ENCODE assay signal across 8 cellular contexts in genomic region chr2:219176818-219177593, GRCh38. TPM values are rescaled to one million over a fixed set of nuclear protein-coding genes. Genes with fewer than 3 reads are reported as not detected.
A peak's percentile ranks its signal among the peaks of the same experiment; 100 is the strongest.
DNase-seq lines count a peak whose midpoint lies in the region; ATAC-seq and TF ChIP-seq lines count a peak whose summit lies in the region.

TSS of gene CNPPD1 (minus strand) at chr2:219176925. CDS start at chr2:219176828, 97 bp downstream.

- peak within 1 kb of the TSS; percentile 98 to 100 (median 99) for H3K27ac Mint-ChIP-seq in CD14-positive monocyte

- H3K27me3 ChIP-seq in dorsolateral prefrontal cortex: no peaks in the 10 kb centered on the region

- H3K4me3 ChIP-seq in dorsolateral prefrontal cortex: peak within 1 kb of the TSS; percentile 55 to 100 (median 96)
- peak within 1 kb of the TSS; percentile 91 for H3K4me3 ChIP-seq in lower leg skin (ENCODE audit: low read depth, poor library complexity, severe bottlenecking)

- H3K27me3 Mint-ChIP-seq in CD14-positive monocyte (ENCODE audit: low read depth in 3 of 3): peaks cover 0 to 2% (median 0%) of the 10 kb centered on the region in 3 donors

- ATAC-seq in GM19351 (IDR thresholded peaks at IDR 0.05; ENCODE audit: unreplicated experiment) (peak; percentile 66), HG03520 (IDR thresholded peaks at IDR 0.05; ENCODE audit: unreplicated experiment) (peak; percentile 61)

- H3K36me3 Mint-ChIP-seq in CD14-positive monocyte: peaks cover 54 to 62% of the 10 kb centered on the region in 2 donors

- H3K4me3 Mint-ChIP-seq in CD14-positive monocyte: peak within 1 kb of the TSS; percentile 86 to 95

- WGBS in lower leg skin, 2 donors: 0% methylated on average over 34 to 45 of the region's 69 CpGs

- peak in 1 of 2 donors; percentile 91 for TF ChIP-seq POLR2A in lower leg skin (IDR thresholded peaks at IDR 0.05)

- peaks cover 68% of the 10 kb centered on the region for H3K4me1 Mint-ChIP-seq in CD14-positive monocyte

- TF ChIP-seq CTCF in CD14-positive monocyte (IDR thresholded peaks at IDR 0.05) (no peak), dorsolateral prefrontal cortex (IDR thresholded peaks at IDR 0.05 in 54 of 56, conservative IDR thresholded peaks at IDR 0.05 in 2 of 56; ENCODE audit: low read depth in 1 of 56, partially characterized antibody in 56 of 56) (peak in 18 of 56 donors; percentile 0 to 61 (median 30)), lower leg skin (IDR thresholded peaks at IDR 0.05) (no peak)

- no peaks in the 10 kb centered on the region for H3K9me3 Mint-ChIP-seq in CD14-positive monocyte

- intact Hi-C loops in CD14-positive monocyte (cut with micrococcal nuclease) (loop anchor here (1.0 to 10.0 kb wide), 5 partner anchors 40 to 428 kb away; partner anchors contain the start of genes ABCB6 (in 1 of the 2), TUBA4A (in 1 of the 2) and TUBA4B (in 1 of the 2)), dorsolateral prefrontal cortex (cut with DNase I) (loop anchor here (1.0 to 10.0 kb wide), 4 partner anchors 17 to 208 kb away; partner anchors contain the start of genes ABCB6 (in 1 of the 2), DNAJB2 (in 1 of the 2), DNPEP (in 1 of the 2) and NHEJ1 (in 1 of the 2)), lower leg skin (cut with DNase I; ENCODE audit: low total_unique reads) (no loop called here)

- peak within 1 kb of the TSS; percentile 93 to 100 (median 99) for H3K27ac ChIP-seq in dorsolateral prefrontal cortex

- DNase-seq in CD14-positive monocyte (ENCODE audit: low spot score): peak; percentile 79
- DNase-seq in NCI-H748 treated with DMSO at 0.1 percent for 48 hours (lab: John Stamatoyannopoulos, UW): peak; percentile 73
- DNase-seq in activated CD4-positive, alpha-beta T cell treated with anti-CD3 and anti-CD28 coated beads, Interleukin-2, amount 50 U/mL, for 48 hours: peak; percentile 86 to 87
- peak; percentile 64 to 93 (median 82) for DNase-seq in dorsolateral prefrontal cortex
- peak; percentile 87 to 97 for DNase-seq in lower leg skin (ENCODE audit: low spot score in 2 of 2)
- DNase-seq in stimulated activated CD4-positive, alpha-beta T cell treated with anti-CD3 and anti-CD28 coated beads, Interleukin-4, amount 100 ng/mL, for 48 hours (ENCODE audit: low read depth in 2 of 2): peak; percentile 84 to 85

RNA-seq across cellular contexts. Expression of gene CNPPD1, which starts in this region (rescaled TPM):
- 10 to 100 TPM; 68.8 to 71.3 TPM for polyA plus RNA-seq in CD14-positive monocyte
- total RNA-seq in dorsolateral prefrontal cortex (10 to 100 TPM; 30.8 to 60.2 (median 41.8) TPM), lower leg skin (10 to 100 TPM; 48.0 to 76.7 (median 66.9) TPM)

Comparison
In these comparisons a context has a peak if more than half of its experiments do, and no peak if none do; other contexts are left out.
1. Peak in every context shown above with its lines: DNase-seq, ATAC-seq, H3K4me3 ChIP-seq and H3K27ac ChIP-seq.